In genomic region chr10:49446031-49446430, GRCh38 we compare ENCODE assay signal across 2 cellular contexts.
TF ChIP-seq lines count a peak whose summit lies in the region.

No MANE protein-coding gene starts in this region.

TF ChIP-seq in IMR-90, 13 proteins besides CTCF, POLR2A, EP300 and RAD21:
- TF ChIP-seq MXI1 (IDR thresholded peaks at IDR 0.05; ENCODE audit: borderline replicate concordance, low read depth, low read length) (no peak), RCOR1 (IDR thresholded peaks at IDR 0.05; ENCODE audit: insufficient replicate concordance, low read length) (no peak), CEBPB (IDR thresholded peaks at IDR 0.05; ENCODE audit: low read depth, low read length) (no peak), USF2 (IDR thresholded peaks at IDR 0.05; ENCODE audit: low read depth, low read length) (no peak), FOS (IDR thresholded peaks at IDR 0.05; ENCODE audit: low read depth, low read length) (no peak), BHLHE40 (IDR thresholded peaks at IDR 0.05; ENCODE audit: low read depth, low read length) (no peak), ELK1 (IDR thresholded peaks at IDR 0.05; ENCODE audit: borderline replicate concordance, low read depth, low read length) (no peak), SMC3 (IDR thresholded peaks at IDR 0.05; ENCODE audit: low read depth, low read length) (no peak)

TF ChIP-seq in K562, 482 proteins besides CTCF, POLR2A, EP300 and RAD21:
- TF ChIP-seq BRCA1 (IDR thresholded peaks at IDR 0.05) (no peak), BRCA1 (CRISPR knock-in tag; IDR thresholded peaks at IDR 0.05) (no peak), XRCC4 (IDR thresholded peaks at IDR 0.05; ENCODE audit: extremely low read depth, insufficient read depth, insufficient read length) (no peak), YY1 (IDR thresholded peaks at IDR 0.05; ENCODE audit: borderline replicate concordance in 1 of 3, control insufficient read depth in 1 of 3, extremely low read depth in 1 of 3, insufficient read depth in 3 of 3, insufficient read length in 1 of 3, insufficient replicate concordance in 2 of 3, low read depth in 1 of 3, low read length in 2 of 3) (no peak), SNRNP70 (optimal IDR thresholded peaks at IDR 0.05; ENCODE audit: low read depth, low read length) (no peak), ATF3 (IDR thresholded peaks at IDR 0.05) (peak; percentile 45), ATF3 (CRISPR knock-in tag; conservative IDR thresholded peaks at IDR 0.05) (no peak), STAG1 (CRISPR knock-in tag; IDR thresholded peaks at IDR 0.05; ENCODE audit: borderline replicate concordance) (no peak), TBP (optimal IDR thresholded peaks at IDR 0.05; ENCODE audit: low read depth, low read length) (no peak), KLF13 (tag; IDR thresholded peaks at IDR 0.05; ENCODE audit: borderline replicate concordance, low read depth) (no peak), ARID1B (IDR thresholded peaks at IDR 0.05) (0 out of 2 replicates have a peak, but pooled peaks have one; percentile 9), ZNF764 (CRISPR knock-in tag; IDR thresholded peaks at IDR 0.05; ENCODE audit: low read depth) (no peak), FOSL1 (tag; conservative IDR thresholded peaks at IDR 0.05) (peak; percentile 27; the same call in 1 of the 2 replicates), JUND (IDR thresholded peaks at IDR 0.05; ENCODE audit: borderline replicate concordance, low read depth, low read length) (peak; percentile 32; the same call in 1 of the 2 replicates), JUND (tag; IDR thresholded peaks at IDR 0.05; ENCODE audit: borderline replicate concordance, low read depth, low read length) (no peak), ZNF263 (CRISPR knock-in tag; IDR thresholded peaks at IDR 0.05; ENCODE audit: borderline replicate concordance) (no peak), PHTF2 (CRISPR knock-in tag; IDR thresholded peaks at IDR 0.05) (no peak), SIX5 (IDR thresholded peaks at IDR 0.05; ENCODE audit: borderline replicate concordance in 1 of 2, insufficient read depth in 1 of 2, low read depth in 1 of 2, low read length in 2 of 2) (no peak)
TF ChIP-seq in K562: peak in this region for 4.
